Comparison of ENCODE assay signal across 12 cellular contexts in genomic region chr6:89995296-89995695, GRCh38.
DNase-seq lines count a peak whose midpoint lies in the region; ATAC-seq lines count a peak whose summit lies in the region.
"Had no signal": no experiment of that assay in that cellular context is flagged by ENCODE, and none has a peak within 500 bp of the region (broad histone marks: within the 10 kb centered on the region; RNA-seq: fewer than 3 reads in every experiment).

No MANE protein-coding gene starts in this region.

- H3K36me3 Mint-ChIP-seq in stimulated activated naive CD8-positive, alpha-beta T cell treated with anti-CD3 and anti-CD28 coated beads, Interleukin-15, Interleukin-2, amounts not matched to agents 100 ng/mL and 50 ng/mL, for 24 hours (ENCODE audit: low read depth), result peaks cover 39% of the 10 kb centered on the region
- peaks cover 57 to 63% of the 10 kb centered on the region in 2 donors for H3K36me3 Mint-ChIP-seq in stimulated activated naive B cell treated with anti-CD40 and anti-IgM and Interleukin-4, amounts not matched to agents 10 μg/mL and 1 μg/mL and 100 μg/mL, for 72 hours
- peaks cover 12 to 79% (median 22%) of the 10 kb centered on the region in 3 donors for H3K36me3 Mint-ChIP-seq in naive thymus-derived CD8-positive, alpha-beta T cell

- POLR2A ChIA-PET in naive thymus-derived CD8-positive, alpha-beta T cell (lab: Charles Lee), result no interaction called here

- peak overlapping the region; percentile 22 for H3K27ac Mint-ChIP-seq in stimulated activated naive CD8-positive, alpha-beta T cell treated with anti-CD3 and anti-CD28 coated beads, Interleukin-15, Interleukin-2, amounts not matched to agents 100 ng/mL and 50 ng/mL, for 24 hours
- H3K27ac Mint-ChIP-seq in stimulated activated naive B cell treated with anti-CD40 and anti-IgM and Interleukin-4, amounts not matched to agents 10 μg/mL and 1 μg/mL and 100 μg/mL, for 72 hours, result peak overlapping the region; percentile 87
- H3K27ac Mint-ChIP-seq in naive thymus-derived CD8-positive, alpha-beta T cell, result peak overlapping the region in 4 of 10 donors; percentile 20 to 34 (median 28)

- H3K4me1 Mint-ChIP-seq in stimulated activated naive CD8-positive, alpha-beta T cell treated with anti-CD3 and anti-CD28 coated beads, Interleukin-15, Interleukin-2, amounts not matched to agents 100 ng/mL and 50 ng/mL, for 24 hours (ENCODE audit: low read depth), result peaks cover 73% of the 10 kb centered on the region
- H3K4me1 Mint-ChIP-seq in stimulated activated naive B cell treated with anti-CD40 and anti-IgM and Interleukin-4, amounts not matched to agents 10 μg/mL and 1 μg/mL and 100 μg/mL, for 72 hours, result peaks cover 46 to 72% of the 10 kb centered on the region in 2 donors
- peaks cover 33 to 71% (median 63%) of the 10 kb centered on the region in 4 donors for H3K4me1 Mint-ChIP-seq in naive thymus-derived CD8-positive, alpha-beta T cell

- DNase-seq in NCI-H82 (lab: John Stamatoyannopoulos, UW) (peak; percentile 39), NCI-H82 treated with DMSO at 0.1 percent for 48 hours (lab: John Stamatoyannopoulos, UW; ENCODE audit: unreplicated experiment) (no peak), islet precursor cell (peak; percentile 25)
- DNase-seq in stimulated activated naive CD8-positive, alpha-beta T cell treated with anti-CD3 and anti-CD28 coated beads, Interleukin-15, Interleukin-2, amounts not matched to agents 100 U/mL and 50 U/mL, for 24 hours, result no peak
- DNase-seq in stimulated activated naive B cell treated with anti-CD40 and anti-IgM and Interleukin-4, amounts not matched to agents 10 μg/mL and 1 μg/mL and 100 μg/mL, for 72 hours, result no peak
- DNase-seq in naive thymus-derived CD8-positive, alpha-beta T cell, result no peak
- DNase-seq: Calu3, DMS 273 treated with DMSO at 0.1 percent for 48 hours, GM23248 had no signal

- no peaks in the 10 kb centered on the region for H3K27me3 Mint-ChIP-seq in stimulated activated naive CD8-positive, alpha-beta T cell treated with anti-CD3 and anti-CD28 coated beads, Interleukin-15, Interleukin-2, amounts not matched to agents 100 ng/mL and 50 ng/mL, for 24 hours
- no peaks in the 10 kb centered on the region for H3K27me3 Mint-ChIP-seq in stimulated activated naive B cell treated with anti-CD40 and anti-IgM and Interleukin-4, amounts not matched to agents 10 μg/mL and 1 μg/mL and 100 μg/mL, for 72 hours
- H3K27me3 Mint-ChIP-seq in naive thymus-derived CD8-positive, alpha-beta T cell, result no peaks in the 10 kb centered on the region

- no peaks in the 10 kb centered on the region for H3K9me3 Mint-ChIP-seq in stimulated activated naive CD8-positive, alpha-beta T cell treated with anti-CD3 and anti-CD28 coated beads, Interleukin-15, Interleukin-2, amounts not matched to agents 100 ng/mL and 50 ng/mL, for 24 hours
- no peaks in the 10 kb centered on the region for H3K9me3 Mint-ChIP-seq in stimulated activated naive B cell treated with anti-CD40 and anti-IgM and Interleukin-4, amounts not matched to agents 10 μg/mL and 1 μg/mL and 100 μg/mL, for 72 hours
- no peaks in the 10 kb centered on the region for H3K9me3 Mint-ChIP-seq in naive thymus-derived CD8-positive, alpha-beta T cell

- no peak overlapping the region for H3K4me3 Mint-ChIP-seq in stimulated activated naive CD8-positive, alpha-beta T cell treated with anti-CD3 and anti-CD28 coated beads, Interleukin-15, Interleukin-2, amounts not matched to agents 100 ng/mL and 50 ng/mL, for 24 hours
- H3K4me3 Mint-ChIP-seq in stimulated activated naive B cell treated with anti-CD40 and anti-IgM and Interleukin-4, amounts not matched to agents 10 μg/mL and 1 μg/mL and 100 μg/mL, for 72 hours, result no peak overlapping the region
- no peak overlapping the region for H3K4me3 Mint-ChIP-seq in naive thymus-derived CD8-positive, alpha-beta T cell

- ATAC-seq in stimulated activated naive CD8-positive, alpha-beta T cell treated with anti-CD3 and anti-CD28 coated beads, Interleukin-15, Interleukin-2, amounts not matched to agents 100 U/mL and 50 U/mL, for 24 hours, result no peak
- ATAC-seq in stimulated activated naive B cell treated with anti-CD40 and anti-IgM and Interleukin-4, amounts not matched to agents 10 μg/mL and 1 μg/mL and 100 μg/mL, for 72 hours (replicated peaks), result no peak
- ATAC-seq in HG03442 (IDR thresholded peaks at IDR 0.05; ENCODE audit: unreplicated experiment), result no peak
- ATAC-seq in naive thymus-derived CD8-positive, alpha-beta T cell, result no peak
- ATAC-seq: HCT116 had no signal

Comparison
In these comparisons a context has a peak if more than half of its experiments do, and no peak if none do; other contexts are left out.
1. DNase-seq: peak in NCI-H82 (single experiment) and islet precursor cell (single experiment); none in NCI-H82 treated with DMSO at 0.1 percent for 48 hours (single experiment), stimulated activated naive CD8-positive, alpha-beta T cell treated with anti-CD3 and anti-CD28 coated beads, Interleukin-15, Interleukin-2, amounts not matched to agents 100 U/mL and 50 U/mL, for 24 hours (single experiment), stimulated activated naive B cell treated with anti-CD40 and anti-IgM and Interleukin-4, amounts not matched to agents 10 μg/mL and 1 μg/mL and 100 μg/mL, for 72 hours (single experiment) and naive thymus-derived CD8-positive, alpha-beta T cell (0 of 10).